1 cellular context compared by ENCODE assay signal in genomic region chr1:9651220-9651564, GRCh38.
TF ChIP-seq lines count a peak whose summit lies in the region.

No MANE protein-coding gene starts in this region.

TF ChIP-seq in WTC11, 78 proteins besides CTCF, POLR2A, EP300 and RAD21 (continued from another document):
- TF ChIP-seq, protein P1, sequence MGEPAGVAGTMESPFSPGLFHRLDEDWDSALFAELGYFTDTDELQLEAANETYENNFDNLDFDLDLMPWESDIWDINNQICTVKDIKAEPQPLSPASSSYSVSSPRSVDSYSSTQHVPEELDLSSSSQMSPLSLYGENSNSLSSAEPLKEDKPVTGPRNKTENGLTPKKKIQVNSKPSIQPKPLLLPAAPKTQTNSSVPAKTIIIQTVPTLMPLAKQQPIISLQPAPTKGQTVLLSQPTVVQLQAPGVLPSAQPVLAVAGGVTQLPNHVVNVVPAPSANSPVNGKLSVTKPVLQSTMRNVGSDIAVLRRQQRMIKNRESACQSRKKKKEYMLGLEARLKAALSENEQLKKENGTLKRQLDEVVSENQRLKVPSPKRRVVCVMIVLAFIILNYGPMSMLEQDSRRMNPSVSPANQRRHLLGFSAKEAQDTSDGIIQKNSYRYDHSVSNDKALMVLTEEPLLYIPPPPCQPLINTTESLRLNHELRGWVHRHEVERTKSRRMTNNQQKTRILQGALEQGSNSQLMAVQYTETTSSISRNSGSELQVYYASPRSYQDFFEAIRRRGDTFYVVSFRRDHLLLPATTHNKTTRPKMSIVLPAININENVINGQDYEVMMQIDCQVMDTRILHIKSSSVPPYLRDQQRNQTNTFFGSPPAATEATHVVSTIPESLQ (CRISPR knock-in tag; IDR thresholded peaks at IDR 0.05) = no peak
- TF ChIP-seq FOXJ3 (CRISPR knock-in tag; IDR thresholded peaks at IDR 0.05; ENCODE audit: borderline replicate concordance) = no peak
- no peak for TF ChIP-seq ZNF671 (CRISPR knock-in tag; IDR thresholded peaks at IDR 0.05)
- TF ChIP-seq CREB1 (CRISPR knock-in tag; IDR thresholded peaks at IDR 0.05) = no peak
- no peak for TF ChIP-seq ZSCAN18 (CRISPR knock-in tag; IDR thresholded peaks at IDR 0.05)
- no peak for TF ChIP-seq ZNF121 (CRISPR knock-in tag; IDR thresholded peaks at IDR 0.05)
- TF ChIP-seq ETV6 (CRISPR knock-in tag; IDR thresholded peaks at IDR 0.05) = no peak
- no peak for TF ChIP-seq CREM (CRISPR knock-in tag; IDR thresholded peaks at IDR 0.05)
- no peak for TF ChIP-seq NFATC4 (CRISPR knock-in tag; IDR thresholded peaks at IDR 0.05)
- TF ChIP-seq USF2 (CRISPR knock-in tag; IDR thresholded peaks at IDR 0.05) = no peak
- no peak for TF ChIP-seq ZNF232 (CRISPR knock-in tag; IDR thresholded peaks at IDR 0.05)
- TF ChIP-seq GTF2I (CRISPR knock-in tag; conservative IDR thresholded peaks at IDR 0.05) = no peak
- TF ChIP-seq CBFB (CRISPR knock-in tag; IDR thresholded peaks at IDR 0.05; ENCODE audit: low read depth) = no peak
- no peak for TF ChIP-seq TCF7 (CRISPR knock-in tag; IDR thresholded peaks at IDR 0.05; ENCODE audit: low read depth)
- TF ChIP-seq ARID4B (CRISPR knock-in tag; IDR thresholded peaks at IDR 0.05; ENCODE audit: borderline replicate concordance) = no peak
- no peak for TF ChIP-seq JAZF1 (CRISPR knock-in tag; IDR thresholded peaks at IDR 0.05)
TF ChIP-seq in WTC11: peak in this region for 0.
